7 cellular contexts compared by ENCODE assay signal in genomic region chr1:16901366-16901765, GRCh38. TPM values are rescaled to one million over a fixed set of nuclear protein-coding genes. Genes with fewer than 3 reads are reported as not detected.
"Had no signal": no experiment of that assay in that cellular context is flagged by ENCODE, and none has a peak within 500 bp of the region (broad histone marks: within the 10 kb centered on the region; RNA-seq: fewer than 3 reads in every experiment).

No MANE protein-coding gene starts in this region.

RNA-seq across cellular contexts. Expression of gene RNU1-2, which starts 5.6 kb away (rescaled TPM):
- total RNA-seq: right atrium auricular region had no signal
- polyA plus RNA-seq: adipose tissue, aorta, hepatocyte, pancreas, psoas muscle, spleen had no signal
